Comparison of ENCODE assay signal across 24 cellular contexts in the genomic region with DNA sequence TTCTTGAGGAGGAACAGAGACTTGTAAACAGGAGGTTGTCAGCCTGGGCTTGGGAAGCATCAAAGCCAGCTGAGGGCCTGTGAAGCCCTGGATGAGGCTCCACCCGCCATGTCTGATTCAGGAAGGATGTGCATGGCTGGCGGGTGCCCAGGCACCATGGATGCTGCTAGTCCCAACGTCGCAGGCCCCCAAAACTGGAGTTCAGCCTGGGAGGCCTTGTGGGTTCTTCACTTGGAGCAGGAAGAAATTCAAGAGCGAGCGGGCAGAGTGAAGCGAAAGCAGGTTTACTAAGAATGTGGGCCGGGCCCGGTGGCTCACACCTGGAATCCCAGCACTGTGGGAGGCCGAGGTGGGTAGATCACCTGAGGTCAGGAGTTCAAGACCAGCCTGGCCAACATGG. TPM values are rescaled to one million over a fixed set of nuclear protein-coding genes. Genes with fewer than 3 reads are reported as not detected.
A peak's percentile ranks its signal among the peaks of the same experiment; 100 is the strongest.
DNase-seq lines count a peak whose midpoint lies in the region; ATAC-seq and TF ChIP-seq lines count a peak whose summit lies in the region.
"Had no signal": no experiment of that assay in that cellular context is flagged by ENCODE, and none has a peak within 500 bp of the region (broad histone marks: within the 10 kb centered on the region; RNA-seq: fewer than 3 reads in every experiment).

No MANE protein-coding gene starts in this region.

- no TSS peak for BruUV-seq in Panc1 (replicated peaks; lab: Mats Ljungman, UMichigan)

- H3K4me3 Mint-ChIP-seq in nephron progenitor cell, result no peak overlapping the region
- H3K4me3 Mint-ChIP-seq: CD4-positive, alpha-beta memory T cell had no signal

- peak; percentile 33 for DNase-seq in A172 (ENCODE audit: low spot score)
- DNase-seq in Panc1 (ENCODE audit: low read depth, low spot score), result no peak
- peak; percentile 24 for DNase-seq in hepatic stellate cell (ENCODE audit: low spot score)
- no peak for DNase-seq in nephron progenitor cell
- DNase-seq in activated naive CD4-positive, alpha-beta T cell treated with anti-CD3 and anti-CD28 coated beads, Interleukin-2, amount 50 U/mL, for 16 hours, result no peak
- no peak for DNase-seq in D341Med (ENCODE audit: low spot score)
- DNase-seq: 8988T; BE2C; CD4-positive, alpha-beta memory T cell; GDM1; GOT3; MM.1S; NCI-H1048; NCI-H1436; NCI-H2029; NCI-H510A treated with DMSO at 0.1 percent for 48 hours; NCI-H748 treated with DMSO at 0.1 percent for 48 hours; PC-9; SIG-M5 had no signal

- no peaks in the 10 kb centered on the region for H3K9me3 ChIP-seq in Panc1 (ENCODE audit: control insufficient read depth, insufficient read depth, low read depth, low read length)
- H3K9me3 ChIP-seq: BE2C had no signal

- H3K36me3 Mint-ChIP-seq in nephron progenitor cell (ENCODE audit: low read depth), result peaks cover 5% of the 10 kb centered on the region
- H3K36me3 Mint-ChIP-seq: CD4-positive, alpha-beta memory T cell had no signal

- H3K36me3 ChIP-seq in Panc1 (ENCODE audit: control insufficient read depth, insufficient read depth, low read length), result no peaks in the 10 kb centered on the region
- H3K36me3 ChIP-seq: BE2C had no signal

- ATAC-seq in Panc1, result no peak
- ATAC-seq in HG03442 (IDR thresholded peaks at IDR 0.05; ENCODE audit: unreplicated experiment), result no peak
- no peak for ATAC-seq in HG02938 (IDR thresholded peaks at IDR 0.05; ENCODE audit: unreplicated experiment)
- ATAC-seq: K562, SK-N-SH treated with all-trans-retinoic acid at 6 μM for 48 hours had no signal

- no peak overlapping the region for H3K4me3 ChIP-seq in Panc1 (ENCODE audit: low read depth in 2 of 2, low read length in 2 of 2)
- H3K4me3 ChIP-seq: K562, PC-9 had no signal

- no peaks in the 10 kb centered on the region for H3K27me3 ChIP-seq in Panc1 (ENCODE audit: control insufficient read depth, insufficient read depth, low read length)
- H3K27me3 ChIP-seq: BE2C had no signal

- no peak for TF ChIP-seq CTCF in Panc1 (IDR thresholded peaks at IDR 0.05)
- no peak for TF ChIP-seq CTCF in nephron progenitor cell (IDR thresholded peaks at IDR 0.05)

- H3K4me1 ChIP-seq in Panc1 (ENCODE audit: control insufficient read depth, insufficient read depth, low read length), result peaks cover 8% of the 10 kb centered on the region
- H3K4me1 ChIP-seq: BE2C, Caco-2 had no signal

- in situ Hi-C loops in Panc1 (cut with HindIII; ENCODE audit: low pct_unique_long_range_greater_than_20kb, low sequenced_read_pairs), result no loop called here

- H3K9me3 Mint-ChIP-seq in nephron progenitor cell, result peaks cover 62% of the 10 kb centered on the region

- peaks cover 20% of the 10 kb centered on the region for H3K27me3 Mint-ChIP-seq in nephron progenitor cell (ENCODE audit: low read depth, poor library complexity)

- CTCF ChIA-PET in Panc1 (lab: Charles Lee), result interaction anchor here (0.5 kb wide), 1 partner anchor 234 kb away, joined by 3 read pairs; no protein-coding TSS in a partner anchor

- peak overlapping the region; percentile 51 for H3K27ac Mint-ChIP-seq in nephron progenitor cell
- H3K27ac Mint-ChIP-seq: CD4-positive, alpha-beta memory T cell had no signal

- intact Hi-C loops in Panc1 (cut with micrococcal nuclease; ENCODE audit: unreplicated experiment), result no loop called here

- POLR2A ChIA-PET in Panc1 (lab: Charles Lee), result no interaction called here

- peak overlapping the region; percentile 11; the same call in 1 of the 2 replicates for H3K27ac ChIP-seq in Panc1 (ENCODE audit: low read length)
- H3K27ac ChIP-seq: PC-9 had no signal

- H3K4me1 Mint-ChIP-seq in nephron progenitor cell, result peaks cover 7% of the 10 kb centered on the region
- H3K4me1 Mint-ChIP-seq: CD4-positive, alpha-beta memory T cell had no signal

RNA-seq across cellular contexts. Expression of a gene that starts 12.1 kb away (rescaled TPM):
- total RNA-seq in A172 (2014; rRNA removed; shearing (Covaris generic)), result 98.5 and 124 TPM in 2 replicates
- 2.5 TPM for total RNA-seq in Panc1 (2021; ENCODE audit: unreplicated experiment)
- 4.5 TPM for polyA plus RNA-seq in Panc1 (2012; ENCODE audit: insufficient read length)
- total RNA-seq: CD4-positive, alpha-beta memory T cell had no signal
- polyA plus RNA-seq: K562 had no signal

Comparison
In these comparisons a context has a peak if more than half of its experiments do, and no peak if none do; other contexts are left out.
1. DNase-seq: peak in A172 (single experiment) and hepatic stellate cell (single experiment); none in Panc1 (single experiment), nephron progenitor cell (single experiment), activated naive CD4-positive, alpha-beta T cell treated with anti-CD3 and anti-CD28 coated beads, Interleukin-2, amount 50 U/mL, for 16 hours (single experiment) and D341Med (single experiment).
2. RNA of a gene that starts 12.1 kb away (total RNA-seq): 98.5 to 124 TPM in A172; 2.5 TPM in Panc1 (single experiment); every median in the first group is over 10 times any median in the second.